In genomic region chr12:125221602-125222001, GRCh38 we compare ENCODE assay signal across 25 cellular contexts. TPM values are rescaled to one million over a fixed set of nuclear protein-coding genes. Genes with fewer than 3 reads are reported as not detected.
DNase-seq lines count a peak whose midpoint lies in the region; ATAC-seq, FAIRE-seq and TF ChIP-seq lines count a peak whose summit lies in the region.
"Had no signal": no experiment of that assay in that cellular context is flagged by ENCODE, and none has a peak within 500 bp of the region (broad histone marks: within the 10 kb centered on the region; RNA-seq: fewer than 3 reads in every experiment).

No MANE protein-coding gene starts in this region.

- H3K9me3 ChIP-seq in HepG2 (ENCODE audit: low read length) (no peaks in the 10 kb centered on the region), right lobe of liver (no peaks in the 10 kb centered on the region), K562 (replicated peaks; ENCODE audit: control insufficient read depth, insufficient read depth, low read depth, low read length) (no peaks in the 10 kb centered on the region)
- H3K9me3 ChIP-seq: BE2C, BLaER1 had no signal

- intact Hi-C loops in HepG2 (cut with micrococcal nuclease; ENCODE audit: unreplicated experiment) (no loop called here), right lobe of liver (cut with DNase I) (no loop called here), K562 (cut with micrococcal nuclease) (no loop called here)

- in situ Hi-C loops in HepG2 (cut with HindIII; ENCODE audit: extremely low pct_ligation_motif_present, low pct_unique_long_range_greater_than_20kb) = no loop called here
- in situ Hi-C loops in K562 (cut with MboI) = no loop called here

- H2AFZ ChIP-seq in HepG2 (ENCODE audit: low read length) (no peak overlapping the region), K562 (ENCODE audit: low read depth, low read length) (no peak overlapping the region)

- ATAC-seq in HepG2 (no peak), right lobe of liver (no peak), K562 (no peak), HG02981 (IDR thresholded peaks at IDR 0.05; ENCODE audit: unreplicated experiment) (no peak)
- ATAC-seq: GM12878 had no signal

- FAIRE-seq in HepG2 (lab: Jason Lieb, UNC) (no peak), K562 (lab: Jason Lieb, UNC) (no peak)
- FAIRE-seq: GM12878, GM12892, GM18507, GM19239 had no signal

- H3K36me3 ChIP-seq in HepG2 (replicated peaks in 1 of 2; ENCODE audit: control insufficient read depth in 1 of 2, insufficient read depth in 2 of 2, low read length in 2 of 2) = no peaks in the 10 kb centered on the region
- no peaks in the 10 kb centered on the region for H3K36me3 ChIP-seq in right lobe of liver
- H3K36me3 ChIP-seq in K562 (ENCODE audit: control insufficient read depth, insufficient read depth, low read length) = no peaks in the 10 kb centered on the region
- H3K36me3 ChIP-seq: BE2C, BLaER1 had no signal

- WGBS in HepG2 (ENCODE audit: low lambda C conversion rate) = 34% methylated on average over 4 of the region's 4 CpGs
- 78% methylated on average over 4 of the region's 4 CpGs for WGBS in right lobe of liver (ENCODE audit: insufficient coverage, low coverage, low lambda C conversion rate, missing lambda C conversion rate)
- 4% methylated on average over 3 of the region's 4 CpGs for WGBS in K562 (ENCODE audit: insufficient coverage, low coverage, missing lambda C conversion rate)

- H3K9ac ChIP-seq in HepG2 (ENCODE audit: insufficient read depth, low read depth, low read length) = no peak overlapping the region
- no peak overlapping the region for H3K9ac ChIP-seq in K562 (ENCODE audit: insufficient read depth in 1 of 2, low read depth in 2 of 2, low read length in 2 of 2)
- H3K9ac ChIP-seq: BLaER1 had no signal

- H4K20me1 ChIP-seq in HepG2 (ENCODE audit: insufficient read depth, low read length) (no peaks in the 10 kb centered on the region), K562 (replicated peaks; ENCODE audit: control insufficient read depth, insufficient read depth, low read length) (peaks cover 3% of the 10 kb centered on the region; the same call in 1 of the 2 replicates)
- H4K20me1 ChIP-seq: BLaER1 had no signal

- H3K4me3 ChIP-seq in HepG2 (replicated peaks in 1 of 3; ENCODE audit: insufficient read depth in 1 of 3, low read depth in 2 of 3, low read length in 3 of 3) (no peak overlapping the region), right lobe of liver (no peak overlapping the region), K562 (no peak overlapping the region)
- H3K4me3 ChIP-seq: BLaER1, GM12878 had no signal

- TF ChIP-seq RAD21 in HepG2 (CRISPR knock-in tag; IDR thresholded peaks at IDR 0.05) (no peak), K562 (CRISPR knock-in tag; conservative IDR thresholded peaks at IDR 0.05 in 1 of 2, IDR thresholded peaks at IDR 0.05 in 1 of 2) (no peak)

- H3K79me2 ChIP-seq in HepG2 (ENCODE audit: insufficient read depth, low read length) (no peaks in the 10 kb centered on the region), K562 (ENCODE audit: control insufficient read depth, insufficient read depth, low read length) (no peaks in the 10 kb centered on the region)

- peaks cover 1 to 39% of the 10 kb centered on the region in 2 experiments; a peak in 3 of 5 replicates for H3K27me3 ChIP-seq in HepG2 (ENCODE audit: control insufficient read depth in 1 of 2, insufficient read depth in 2 of 2, low read length in 2 of 2)
- no peaks in the 10 kb centered on the region for H3K27me3 ChIP-seq in right lobe of liver
- H3K27me3 ChIP-seq in K562 (ENCODE audit: control insufficient read depth in 2 of 2, insufficient read depth in 2 of 2, low read length in 2 of 2) = peaks cover 14 to 24% of the 10 kb centered on the region in 2 experiments; a peak in 4 of 5 replicates
- H3K27me3 ChIP-seq: BLaER1 had no signal

- no peaks in the 10 kb centered on the region for H3K9me1 ChIP-seq in K562 (ENCODE audit: control insufficient read depth, insufficient read depth, low read length)

- TF ChIP-seq POLR2A in HepG2 (IDR thresholded peaks at IDR 0.05; ENCODE audit: insufficient read depth in 1 of 2, low read depth in 2 of 2, low read length in 2 of 2) = no peak
- TF ChIP-seq POLR2A in right lobe of liver (IDR thresholded peaks at IDR 0.05) = no peak
- TF ChIP-seq POLR2A in K562 (conservative IDR thresholded peaks at IDR 0.05) = no peak

- POLR2A ChIA-PET in HepG2 (lab: Yijun Ruan, JAX) (no interaction called here), K562 (lab: Yijun Ruan, JAX) (no interaction called here)

- DNase-seq in HepG2 (ENCODE audit: low spot score) (no peak), right lobe of liver (no peak), K562 (ENCODE audit: extremely low read depth in 1 of 4, low spot score in 3 of 4) (no peak), iPS-NIHi7 (ENCODE audit: extremely low spot score) (no peak)
- DNase-seq: ACHN; BE2C; C1 segment of cervical spinal cord; CD4-positive, alpha-beta memory T cell; CD4-positive, CD25-positive, alpha-beta regulatory T cell; CD8-positive, alpha-beta memory T cell; COR-L47; DMS 273 treated with DMSO at 0.1 percent for 48 hours; DMS153; DMS53; DMS79; DND-41; GDM1 had no signal

- CTCF ChIA-PET in HepG2 (lab: Yijun Ruan, JAX; ENCODE audit: low intra/inter-chr PET ratio, low total read pairs) (no interaction called here), K562 (lab: Yijun Ruan, JAX; ENCODE audit: low intra/inter-chr PET ratio) (no interaction called here)

- H3K27ac ChIP-seq in HepG2 (ENCODE audit: extremely low read length, insufficient read depth, low read length) (no peak overlapping the region), right lobe of liver (no peak overlapping the region), K562 (ENCODE audit: extremely low read depth, low read depth, low read length) (no peak overlapping the region)
- H3K27ac ChIP-seq: 22Rv1, BLaER1 had no signal

- TF ChIP-seq CTCF in HepG2 (CRISPR knock-in tag; IDR thresholded peaks at IDR 0.05) (no peak), right lobe of liver (IDR thresholded peaks at IDR 0.05) (no peak), K562 (IDR thresholded peaks at IDR 0.05 in 2 of 3, conservative IDR thresholded peaks at IDR 0.05 in 1 of 3; ENCODE audit: insufficient read depth in 2 of 3, low read depth in 1 of 3, low read length in 3 of 3) (no peak)

- H3K4me2 ChIP-seq in HepG2 (ENCODE audit: low read depth, low read length) = no peak overlapping the region
- no peak overlapping the region for H3K4me2 ChIP-seq in K562 (ENCODE audit: insufficient read depth, low read length)
- H3K4me2 ChIP-seq: BLaER1 had no signal

- H3K4me1 ChIP-seq in HepG2 (ENCODE audit: insufficient read depth, low read length) (no peaks in the 10 kb centered on the region), right lobe of liver (peaks cover 0 to 9% (median 0%) of the 10 kb centered on the region in 4 donors), K562 (replicated peaks in 1 of 2; ENCODE audit: control insufficient read depth in 2 of 2, insufficient read depth in 2 of 2, low read length in 2 of 2) (no peaks in the 10 kb centered on the region)
- H3K4me1 ChIP-seq: BE2C had no signal

- TF ChIP-seq EP300 in HepG2 (IDR thresholded peaks at IDR 0.05; ENCODE audit: low read depth in 2 of 2, low read length in 2 of 2) (no peak), HepG2 (CRISPR knock-in tag; IDR thresholded peaks at IDR 0.05; ENCODE audit: borderline replicate concordance) (no peak), K562 (IDR thresholded peaks at IDR 0.05; ENCODE audit: low read length) (no peak)

- BruUV-seq in HepG2 (replicated peaks; lab: Mats Ljungman, UMichigan) (no TSS peak), K562 (replicated peaks; lab: Mats Ljungman, UMichigan) (no TSS peak)

RNA-seq across cellular contexts. Expression of gene TMEM132B, which starts 35.4 kb away (rescaled TPM):
- 0.01 and 0.02 TPM in 2 replicates for total RNA-seq in HepG2 (2016; rRNA removed; fragmentation: Illumina TruSeq; extraction: Trizol)
- not detected in 2 replicates for total RNA-seq in HepG2 (2016; cell fraction: cytosol; rRNA removed; fragmentation: Illumina TruSeq; extraction: Trizol; ENCODE audit: low read depth)
- total RNA-seq in HepG2 (2016; cell fraction: insoluble cytoplasmic fraction; rRNA removed; fragmentation: Illumina TruSeq; extraction: Trizol) = 0.11 TPM in 1 of 2 replicates, not detected in the other
- 0.14 TPM in 1 of 2 replicates, not detected in the other for total RNA-seq in HepG2 (2016; cell fraction: membrane; rRNA removed; fragmentation: Illumina TruSeq; extraction: Trizol)
- total RNA-seq in HepG2 (2016; cell fraction: nucleus; rRNA removed; fragmentation: Illumina TruSeq; extraction: Trizol) = 0.34 and 0.85 TPM in 2 replicates
- polyA plus RNA-seq in HepG2 (2011; rRNA removed) = 0.03 TPM in 1 of 2 replicates, not detected in the other
- 0.01 and 0.03 TPM in 2 replicates for polyA plus RNA-seq in HepG2 (2011; cell fraction: cytosol; rRNA removed)
- 0.05 and 0.19 TPM in 2 replicates for polyA plus RNA-seq in HepG2 (2011; cell fraction: nucleus; rRNA removed)
- polyA plus RNA-seq in HepG2 (2012) = 0.04 and 0.12 TPM in 2 replicates
- not detected in 2 replicates for polyA plus RNA-seq in HepG2 (2016; cell fraction: cytosol; fragmentation: Illumina TruSeq; extraction: Trizol; ENCODE audit: low read depth)
- polyA plus RNA-seq in HepG2 (2016; cell fraction: insoluble cytoplasmic fraction; fragmentation: Illumina TruSeq; extraction: Trizol; ENCODE audit: low read depth) = not detected in 2 replicates
- not detected in 2 replicates for polyA plus RNA-seq in HepG2 (2016; cell fraction: membrane; fragmentation: Illumina TruSeq; extraction: Trizol; ENCODE audit: low read depth)
- polyA plus RNA-seq in HepG2 (2016; cell fraction: nucleus; fragmentation: Illumina TruSeq; extraction: Trizol; ENCODE audit: insufficient read depth, low read depth) = 0.12 TPM in 1 of 2 replicates, not detected in the other
- polyA minus RNA-seq in HepG2 (2011; rRNA and poly(A)+ RNA removed; ENCODE audit: low replicate concordance) = 0.36 TPM in 1 of 2 replicates, not detected in the other
- polyA minus RNA-seq in HepG2 (2011; cell fraction: cytosol; rRNA and poly(A)+ RNA removed) = not detected in 2 replicates
- polyA minus RNA-seq in HepG2 (2011; cell fraction: nucleus; rRNA and poly(A)+ RNA removed) = 0.13 and 0.25 TPM in 2 replicates
- total RNA-seq in right lobe of liver = under 1 TPM in 5 of 6 experiments, not detected in 1; under 0.01 to 0.12 (median 0.02) TPM
- total RNA-seq in K562 (2011; cell fraction: chromatin; rRNA removed; ENCODE audit: low replicate concordance) = not detected in 2 replicates
- not detected in 2 replicates for total RNA-seq in K562 (2011; cell fraction: nucleolus; rRNA removed)
- total RNA-seq in K562 (2011; cell fraction: nucleoplasm; rRNA removed) = not detected in 2 replicates
- not detected in 2 replicates for total RNA-seq in K562 (2014; rRNA removed)
- 0.04 TPM in 1 of 2 replicates, not detected in the other for total RNA-seq in K562 (2014; rRNA removed; fragmentation: Illumina TruSeq; extraction: Trizol)
- total RNA-seq in K562 (2015; rRNA removed; fragmentation: Illumina TruSeq; extraction: Trizol) = 0.07 TPM in 1 of 2 replicates, not detected in the other
- total RNA-seq in K562 (2021) = 0.18 TPM in 1 of 2 replicates, not detected in the other
- polyA plus RNA-seq in K562 (2011; rRNA removed) = 0.01 TPM in 1 of 2 replicates, not detected in the other
- not detected in 2 replicates for polyA plus RNA-seq in K562 (2011; cell fraction: cytosol; rRNA removed)
- 0.04 and 0.11 TPM in 2 replicates for polyA plus RNA-seq in K562 (2011; cell fraction: nucleus; rRNA removed)
- 0.01 and 0.14 TPM in 2 replicates for polyA plus RNA-seq in K562 (2012)
- 0.13 TPM in 1 of 2 replicates, not detected in the other for polyA plus RNA-seq in K562 (2014; fragmentation: Illumina TruSeq; extraction: Trizol)
- polyA plus RNA-seq in K562 (2014; fragmentation: Nextera tagmentation; extraction: Ambion mirVana) = not detected
- polyA plus RNA-seq in K562 (2014; rRNA removed) = not detected in 2 replicates
- polyA minus RNA-seq in K562 (2011; rRNA and poly(A)+ RNA removed) = not detected in 2 replicates
- polyA minus RNA-seq in K562 (2011; cell fraction: cytosol; rRNA and poly(A)+ RNA removed) = not detected in 2 replicates
- not detected in 2 replicates for polyA minus RNA-seq in K562 (2011; cell fraction: nucleus; rRNA and poly(A)+ RNA removed)
- total RNA-seq: CD4-positive, alpha-beta memory T cell; CD4-positive, CD25-positive, alpha-beta regulatory T cell; CD8-positive, alpha-beta memory T cell had no signal
- polyA plus RNA-seq: CD14-positive monocyte; CD4-positive, alpha-beta memory T cell; CD4-positive, CD25-positive, alpha-beta regulatory T cell; CD8-positive, alpha-beta memory T cell had no signal

Comparison
In these comparisons a context has a peak if more than half of its experiments do, and no peak if none do; other contexts are left out.
1. Of the 241 proteins assayed by ChIP-seq in both HepG2 and K562: peak only in HepG2: none; only in K562: none; in both: ZFP36; in neither: 240.